Comparison of ENCODE assay signal across 20 cellular contexts in the genomic region with DNA sequence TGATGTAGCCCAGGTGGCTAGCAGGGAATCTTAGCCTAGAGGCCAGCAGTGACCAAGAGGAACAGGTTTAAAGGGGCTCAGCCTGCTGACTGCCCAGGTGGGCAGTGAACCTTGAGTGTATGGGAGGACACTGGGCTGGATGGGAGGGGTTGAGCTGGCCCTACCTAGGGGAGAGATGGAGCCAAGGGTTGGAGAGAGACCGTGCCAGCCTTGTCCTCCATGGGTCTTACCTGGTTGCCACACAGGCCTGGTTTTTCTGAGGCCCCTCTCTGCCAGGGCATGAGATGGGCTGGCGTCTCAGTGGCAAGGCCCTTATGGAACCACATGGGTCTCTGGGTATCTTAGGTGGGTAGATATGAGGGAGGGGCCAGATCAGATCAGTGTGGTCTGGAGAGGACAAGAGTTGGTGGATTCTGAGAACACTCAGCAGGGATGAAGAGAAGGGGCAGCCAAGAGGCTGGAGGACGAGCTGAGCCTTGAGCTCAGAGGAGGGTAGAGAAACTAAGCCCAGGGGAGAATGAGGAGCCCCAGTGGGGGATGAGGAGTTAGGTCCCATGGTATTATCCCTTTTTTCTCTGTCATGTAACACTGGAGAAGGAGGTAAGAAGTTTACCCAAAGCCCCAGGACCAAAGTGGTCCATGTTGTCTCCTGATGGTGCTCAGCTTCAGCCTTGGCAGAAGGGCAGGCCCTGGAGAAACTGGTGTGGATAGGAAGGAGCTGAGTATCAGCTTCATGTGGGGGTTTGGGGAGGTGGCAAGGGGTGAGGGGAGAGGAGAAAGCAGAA. TPM values are rescaled to one million over a fixed set of nuclear protein-coding genes. Genes with fewer than 3 reads are reported as not detected.
DNase-seq lines count a peak whose midpoint lies in the region; ATAC-seq and TF ChIP-seq lines count a peak whose summit lies in the region.
"Had no signal": no experiment of that assay in that cellular context is flagged by ENCODE, and none has a peak within 500 bp of the region (broad histone marks: within the 10 kb centered on the region; RNA-seq: fewer than 3 reads in every experiment).

No MANE protein-coding gene starts in this region.

- no peak overlapping the region for H3K4me3 Mint-ChIP-seq in MCF 10A (ENCODE audit: unreplicated experiment)
- peak overlapping the region; percentile 81 for H3K4me3 Mint-ChIP-seq in central memory CD8-positive, alpha-beta T cell
- H3K4me3 Mint-ChIP-seq in stimulated activated naive CD8-positive, alpha-beta T cell treated with anti-CD3 and anti-CD28 coated beads, Interleukin-15, Interleukin-2, amounts not matched to agents 100 ng/mL and 50 ng/mL, for 24 hours: peak overlapping the region; percentile 96
- H3K4me3 Mint-ChIP-seq: CD4-positive, alpha-beta T cell; stimulated activated memory B cell treated with anti-CD40 and anti-IgM and Interleukin-4, amounts not matched to agents 10 μg/mL and 1 μg/mL and 100 μg/mL, for 72 hours had no signal

- H3K27me3 ChIP-seq in breast epithelium (no peaks in the 10 kb centered on the region), foreskin keratinocyte (no peaks in the 10 kb centered on the region)
- H3K27me3 ChIP-seq: ascending aorta, tibial artery had no signal

- no peak for ATAC-seq in central memory CD8-positive, alpha-beta T cell (replicated peaks; ENCODE audit: extremely low read depth, poor library complexity, severe bottlenecking)
- no peak for ATAC-seq in foreskin keratinocyte
- ATAC-seq: naive thymus-derived CD4-positive, alpha-beta T cell; sciatic nerve; stimulated activated memory B cell treated with anti-CD40 and anti-IgM and Interleukin-4, amounts not matched to agents 10 μg/mL and 1 μg/mL and 100 μg/mL, for 72 hours had no signal

- no peak for DNase-seq in breast epithelium (ENCODE audit: low spot score in 2 of 2)
- DNase-seq in MCF 10A (ENCODE audit: unreplicated experiment): no peak
- DNase-seq in activated CD8-positive, alpha-beta memory T cell treated with anti-CD3 and anti-CD28 coated beads, Interleukin-2, amount 50 U/mL, for 48 hours: peak; percentile 86
- DNase-seq in central memory CD8-positive, alpha-beta T cell (ENCODE audit: low spot score in 2 of 2): no peak
- DNase-seq in foreskin keratinocyte: no peak
- no peak for DNase-seq in GM20000 (ENCODE audit: low spot score)
- DNase-seq: activated CD4-positive, alpha-beta T cell treated with anti-CD3 and anti-CD28 coated beads, Interleukin-2, amount 50 U/mL, for 1 hour; activated effector memory CD4-positive, alpha-beta T cell treated with Interleukin-2 at 50 U/mL for 16 hours; CD4-positive, alpha-beta T cell; DMS 273 treated with DMSO at 0.1 percent for 48 hours; H7; naive thymus-derived CD4-positive, alpha-beta T cell; tibial artery had no signal

- H3K36me3 Mint-ChIP-seq in MCF 10A (ENCODE audit: insufficient read depth, unreplicated experiment): no peaks in the 10 kb centered on the region
- H3K36me3 Mint-ChIP-seq in central memory CD8-positive, alpha-beta T cell (ENCODE audit: insufficient read depth): peaks cover 16% of the 10 kb centered on the region
- H3K36me3 Mint-ChIP-seq in stimulated activated naive CD8-positive, alpha-beta T cell treated with anti-CD3 and anti-CD28 coated beads, Interleukin-15, Interleukin-2, amounts not matched to agents 100 ng/mL and 50 ng/mL, for 24 hours (ENCODE audit: low read depth): peaks cover 64% of the 10 kb centered on the region
- H3K36me3 Mint-ChIP-seq: stimulated activated memory B cell treated with anti-CD40 and anti-IgM and Interleukin-4, amounts not matched to agents 10 μg/mL and 1 μg/mL and 100 μg/mL, for 72 hours had no signal

- no peak for TF ChIP-seq CTCF in breast epithelium (IDR thresholded peaks at IDR 0.05)
- TF ChIP-seq CTCF in MCF 10A (IDR thresholded peaks at IDR 0.05; ENCODE audit: unreplicated experiment): no peak
- TF ChIP-seq CTCF in foreskin keratinocyte (conservative IDR thresholded peaks at IDR 0.05): no peak
- no peak for TF ChIP-seq CTCF in GM20000 (IDR thresholded peaks at IDR 0.05; ENCODE audit: extremely low read depth, missing control alignments)

- H3K27ac ChIP-seq in breast epithelium: peak overlapping the region; percentile 57 to 69
- no peak overlapping the region for H3K27ac ChIP-seq in foreskin keratinocyte
- H3K27ac ChIP-seq: ascending aorta, tibial artery had no signal

- POLR2A ChIA-PET in MCF 10A (lab: Yijun Ruan, JAX): no interaction called here

- TF ChIP-seq POLR2A in breast epithelium (IDR thresholded peaks at IDR 0.05): no peak

- no peaks in the 10 kb centered on the region for H3K4me1 Mint-ChIP-seq in MCF 10A (ENCODE audit: insufficient read depth, unreplicated experiment)
- H3K4me1 Mint-ChIP-seq in central memory CD8-positive, alpha-beta T cell: peaks cover 61% of the 10 kb centered on the region
- peaks cover 55% of the 10 kb centered on the region for H3K4me1 Mint-ChIP-seq in stimulated activated naive CD8-positive, alpha-beta T cell treated with anti-CD3 and anti-CD28 coated beads, Interleukin-15, Interleukin-2, amounts not matched to agents 100 ng/mL and 50 ng/mL, for 24 hours (ENCODE audit: low read depth)
- H3K4me1 Mint-ChIP-seq: stimulated activated memory B cell treated with anti-CD40 and anti-IgM and Interleukin-4, amounts not matched to agents 10 μg/mL and 1 μg/mL and 100 μg/mL, for 72 hours had no signal

- H3K27ac Mint-ChIP-seq in MCF 10A (ENCODE audit: low read depth, unreplicated experiment): no peak overlapping the region
- peak overlapping the region; percentile 73 for H3K27ac Mint-ChIP-seq in central memory CD8-positive, alpha-beta T cell (ENCODE audit: low read depth)
- peak overlapping the region; percentile 84 for H3K27ac Mint-ChIP-seq in stimulated activated naive CD8-positive, alpha-beta T cell treated with anti-CD3 and anti-CD28 coated beads, Interleukin-15, Interleukin-2, amounts not matched to agents 100 ng/mL and 50 ng/mL, for 24 hours
- H3K27ac Mint-ChIP-seq: CD4-positive, alpha-beta T cell; stimulated activated memory B cell treated with anti-CD40 and anti-IgM and Interleukin-4, amounts not matched to agents 10 μg/mL and 1 μg/mL and 100 μg/mL, for 72 hours had no signal

- BruUV-seq in MCF 10A (replicated peaks; lab: Mats Ljungman, UMichigan): no TSS peak

- CTCF ChIA-PET in MCF 10A (lab: Yijun Ruan, JAX): interaction anchor here (0.6 kb wide), 1 partner anchor 59 kb away, joined by 3 read pairs; no protein-coding TSS in a partner anchor

- H3K4me1 ChIP-seq in breast epithelium: peaks cover 0 to 6% of the 10 kb centered on the region in 2 donors
- H3K4me1 ChIP-seq in foreskin keratinocyte: no peaks in the 10 kb centered on the region
- H3K4me1 ChIP-seq: ascending aorta had no signal

- intact Hi-C loops in breast epithelium (cut with DNase I; ENCODE audit: low total_unique reads): no loop called here
- intact Hi-C loops in MCF 10A (cut with micrococcal nuclease): no loop called here

- H3K36me3 ChIP-seq in breast epithelium: no peaks in the 10 kb centered on the region
- H3K36me3 ChIP-seq: ascending aorta, tibial artery had no signal

- H3K27me3 Mint-ChIP-seq in MCF 10A (ENCODE audit: insufficient read depth, unreplicated experiment): no peaks in the 10 kb centered on the region
- no peaks in the 10 kb centered on the region for H3K27me3 Mint-ChIP-seq in central memory CD8-positive, alpha-beta T cell
- H3K27me3 Mint-ChIP-seq in stimulated activated naive CD8-positive, alpha-beta T cell treated with anti-CD3 and anti-CD28 coated beads, Interleukin-15, Interleukin-2, amounts not matched to agents 100 ng/mL and 50 ng/mL, for 24 hours: no peaks in the 10 kb centered on the region
- H3K27me3 Mint-ChIP-seq: CD4-positive, alpha-beta T cell; stimulated activated memory B cell treated with anti-CD40 and anti-IgM and Interleukin-4, amounts not matched to agents 10 μg/mL and 1 μg/mL and 100 μg/mL, for 72 hours had no signal

- H3K9me3 ChIP-seq in breast epithelium: no peaks in the 10 kb centered on the region
- H3K9me3 ChIP-seq: ascending aorta, tibial artery had no signal

- H3K9me3 Mint-ChIP-seq in MCF 10A (ENCODE audit: unreplicated experiment): no peaks in the 10 kb centered on the region
- H3K9me3 Mint-ChIP-seq in central memory CD8-positive, alpha-beta T cell: no peaks in the 10 kb centered on the region
- H3K9me3 Mint-ChIP-seq in stimulated activated naive CD8-positive, alpha-beta T cell treated with anti-CD3 and anti-CD28 coated beads, Interleukin-15, Interleukin-2, amounts not matched to agents 100 ng/mL and 50 ng/mL, for 24 hours: no peaks in the 10 kb centered on the region
- H3K9me3 Mint-ChIP-seq: CD4-positive, alpha-beta T cell; stimulated activated memory B cell treated with anti-CD40 and anti-IgM and Interleukin-4, amounts not matched to agents 10 μg/mL and 1 μg/mL and 100 μg/mL, for 72 hours had no signal

- H3K4me3 ChIP-seq in breast epithelium: no peak overlapping the region
- H3K4me3 ChIP-seq: ascending aorta, tibial artery had no signal

RNA-seq across cellular contexts. Expression of a gene that starts 3.7 kb away (rescaled TPM):
- total RNA-seq in breast epithelium (1 to 10 TPM in 2 of 3 donors, not detected in 1; 1.3 to 2.2 TPM), MCF 10A (2022) (not detected in 2 replicates), foreskin keratinocyte (not detected in 2 replicates)
- polyA plus RNA-seq in foreskin keratinocyte: not detected in 2 replicates
- total RNA-seq: ascending aorta, G401, H7, IMR-90 had no signal
- polyA plus RNA-seq: IMR-90 had no signal

RNA-seq across cellular contexts. Expression of a gene that starts 20.8 kb away (rescaled TPM):
- total RNA-seq in breast epithelium (1 to 10 TPM in 1 of 3 donors, under 1 TPM in 2; 0.80 to 1.3 (median 0.98) TPM), MCF 10A (2022) (not detected in 2 replicates), foreskin keratinocyte (not detected in 2 replicates)
- not detected in 2 replicates for polyA plus RNA-seq in foreskin keratinocyte
- total RNA-seq: G401, H7, IMR-90, mesenteric fat pad had no signal
- polyA plus RNA-seq: IMR-90 had no signal

RNA-seq across cellular contexts. Expression of a gene that starts 54.2 kb away (rescaled TPM):
- total RNA-seq in breast epithelium (10 to 100 TPM in 1 of 3 donors, under 1 TPM in 2; 0.59 to 25.3 (median 0.98) TPM), MCF 10A (2022) (not detected in 2 replicates), foreskin keratinocyte (not detected in 2 replicates)
- polyA plus RNA-seq in foreskin keratinocyte: not detected in 2 replicates
- total RNA-seq: ascending aorta; CD4-positive, alpha-beta T cell; G401; IMR-90 had no signal
- polyA plus RNA-seq: IMR-90; naive thymus-derived CD4-positive, alpha-beta T cell had no signal
